Comparison of ENCODE assay signal across 18 cellular contexts in genomic region chr1:245390975-245391374, GRCh38.
DNase-seq lines count a peak whose midpoint lies in the region; ATAC-seq and TF ChIP-seq lines count a peak whose summit lies in the region.
"Had no signal": no experiment of that assay in that cellular context is flagged by ENCODE, and none has a peak within 500 bp of the region (broad histone marks: within the 10 kb centered on the region; RNA-seq: fewer than 3 reads in every experiment).

No MANE protein-coding gene starts in this region.

- H3K36me3 ChIP-seq in DND-41 (ENCODE audit: insufficient read depth, low read length) (no peaks in the 10 kb centered on the region), liver (ENCODE audit: control insufficient read depth in 4 of 4, insufficient read depth in 3 of 4, low read depth in 1 of 4, low read length in 3 of 4) (no peaks in the 10 kb centered on the region)
- H3K36me3 ChIP-seq: BLaER1 treated with 17β-estradiol and CSF1 and Interleukin-3, amounts not matched to agents 10 nM and 100 nM had no signal

- no peaks in the 10 kb centered on the region for H4K20me1 ChIP-seq in DND-41 (ENCODE audit: insufficient read depth, low read length)
- H4K20me1 ChIP-seq: BLaER1 treated with 17β-estradiol and CSF1 and Interleukin-3, amounts not matched to agents 10 nM and 100 nM had no signal

- H3K4me1 ChIP-seq in DND-41 (ENCODE audit: insufficient read depth, low read length) (peaks cover 21% of the 10 kb centered on the region), liver (ENCODE audit: control insufficient read depth in 4 of 4, insufficient read depth in 4 of 4, low read length in 3 of 4) (peaks cover 0 to 2% (median 0%) of the 10 kb centered on the region in 4 donors)
- H3K4me1 ChIP-seq: A549; BLaER1 treated with 17β-estradiol and CSF1 and Interleukin-3, amounts not matched to agents 10 nM and 100 nM had no signal

- 0 out of 3 replicates have a peak, but pooled peaks have one; percentile 4 for ATAC-seq in DND-41 (ENCODE audit: insufficient read depth, low read depth)
- ATAC-seq in left lobe of liver: peak; percentile 50
- ATAC-seq: A549; CD8-positive, alpha-beta T cell; GM12878 had no signal

- H3K79me2 ChIP-seq in DND-41 (ENCODE audit: insufficient read depth, low read length): no peaks in the 10 kb centered on the region

- DNase-seq in DND-41 (no peak), left lobe of liver (ENCODE audit: low spot score) (no peak), NCI-H2107 (lab: John Stamatoyannopoulos, UW) (no peak), NCI-H1417 (lab: John Stamatoyannopoulos, UW) (no peak)
- DNase-seq: AML-193; Caco-2; Calu3; CD4-positive, alpha-beta T cell; CD8-positive, alpha-beta T cell; DMS79 treated with DMSO at 0.1 percent for 48 hours; EL; GDM1 had no signal

- no peaks in the 10 kb centered on the region for H3K9me3 ChIP-seq in DND-41 (ENCODE audit: insufficient read depth, low read length, severe bottlenecking)
- H3K9me3 ChIP-seq in liver (ENCODE audit: control insufficient read depth in 4 of 4, low read length in 3 of 4): no peaks in the 10 kb centered on the region
- H3K9me3 ChIP-seq: A549, Caco-2 had no signal

- H3K27me3 ChIP-seq in DND-41 (ENCODE audit: insufficient read depth, low read length, poor library complexity) (no peaks in the 10 kb centered on the region), liver (ENCODE audit: control insufficient read depth in 4 of 4, insufficient read depth in 4 of 4, low read length in 3 of 4) (no peaks in the 10 kb centered on the region)
- H3K27me3 ChIP-seq: BLaER1 treated with 17β-estradiol and CSF1 and Interleukin-3, amounts not matched to agents 10 nM and 100 nM had no signal

- H2AFZ ChIP-seq in DND-41 (ENCODE audit: low read depth, low read length): no peak overlapping the region

- 33% methylated on average over 1 of the region's 1 CpG for WGBS in liver

- no peak for TF ChIP-seq CTCF in DND-41 (IDR thresholded peaks at IDR 0.05; ENCODE audit: borderline replicate concordance, extremely low read depth, low read length, poor library complexity, severe bottlenecking)
- TF ChIP-seq CTCF in liver (IDR thresholded peaks at IDR 0.05; ENCODE audit: low read depth, low read length, missing input control): no peak

- TF ChIP-seq RAD21 in liver (IDR thresholded peaks at IDR 0.05): no peak

- H3K9ac ChIP-seq in DND-41 (ENCODE audit: low read depth, low read length): no peak overlapping the region
- no peak overlapping the region for H3K9ac ChIP-seq in liver (ENCODE audit: low read depth in 1 of 2, low read length in 2 of 2)
- H3K9ac ChIP-seq: BLaER1 treated with 17β-estradiol and CSF1 and Interleukin-3, amounts not matched to agents 10 nM and 100 nM had no signal

- no peak overlapping the region for H3K4me2 ChIP-seq in DND-41 (ENCODE audit: insufficient read depth, low read length)
- H3K4me2 ChIP-seq: A549; BLaER1 treated with 17β-estradiol and CSF1 and Interleukin-3, amounts not matched to agents 10 nM and 100 nM had no signal

- H3K4me3 ChIP-seq in DND-41 (ENCODE audit: low read depth in 1 of 2, low read length in 2 of 2) (no peak overlapping the region), liver (ENCODE audit: low read depth in 1 of 3, low read length in 3 of 3) (no peak overlapping the region)
- H3K4me3 ChIP-seq: A549; BLaER1 treated with 17β-estradiol and CSF1 and Interleukin-3, amounts not matched to agents 10 nM and 100 nM; GM12878 had no signal

- H3K27ac ChIP-seq in DND-41 (ENCODE audit: low read length) (no peak overlapping the region), liver (ENCODE audit: low read depth in 1 of 2, low read length in 2 of 2) (no peak overlapping the region)
- H3K27ac ChIP-seq: 22Rv1; A549; BLaER1 treated with 17β-estradiol and CSF1 and Interleukin-3, amounts not matched to agents 10 nM and 100 nM; C4-2B had no signal

TF ChIP-seq in liver, 16 proteins besides CTCF, POLR2A, EP300 and RAD21:
- TF ChIP-seq SP1 (IDR thresholded peaks at IDR 0.05) (peak; percentile 9), HNF4G (IDR thresholded peaks at IDR 0.05) (peak; percentile 53), FOXA1 (IDR thresholded peaks at IDR 0.05) (no peak), MAX (IDR thresholded peaks at IDR 0.05) (no peak), NR2F2 (IDR thresholded peaks at IDR 0.05) (no peak), HNF4A (conservative IDR thresholded peaks at IDR 0.05) (peak; percentile 70 to 87), EGR1 (IDR thresholded peaks at IDR 0.05; ENCODE audit: low read depth in 2 of 2) (no peak), ZBTB33 (IDR thresholded peaks at IDR 0.05) (no peak), FOXA2 (IDR thresholded peaks at IDR 0.05) (no peak), JUND (IDR thresholded peaks at IDR 0.05) (no peak)
TF ChIP-seq in liver: peak in this region for 3.
